9 cellular contexts compared by ENCODE assay signal in the genomic region with DNA sequence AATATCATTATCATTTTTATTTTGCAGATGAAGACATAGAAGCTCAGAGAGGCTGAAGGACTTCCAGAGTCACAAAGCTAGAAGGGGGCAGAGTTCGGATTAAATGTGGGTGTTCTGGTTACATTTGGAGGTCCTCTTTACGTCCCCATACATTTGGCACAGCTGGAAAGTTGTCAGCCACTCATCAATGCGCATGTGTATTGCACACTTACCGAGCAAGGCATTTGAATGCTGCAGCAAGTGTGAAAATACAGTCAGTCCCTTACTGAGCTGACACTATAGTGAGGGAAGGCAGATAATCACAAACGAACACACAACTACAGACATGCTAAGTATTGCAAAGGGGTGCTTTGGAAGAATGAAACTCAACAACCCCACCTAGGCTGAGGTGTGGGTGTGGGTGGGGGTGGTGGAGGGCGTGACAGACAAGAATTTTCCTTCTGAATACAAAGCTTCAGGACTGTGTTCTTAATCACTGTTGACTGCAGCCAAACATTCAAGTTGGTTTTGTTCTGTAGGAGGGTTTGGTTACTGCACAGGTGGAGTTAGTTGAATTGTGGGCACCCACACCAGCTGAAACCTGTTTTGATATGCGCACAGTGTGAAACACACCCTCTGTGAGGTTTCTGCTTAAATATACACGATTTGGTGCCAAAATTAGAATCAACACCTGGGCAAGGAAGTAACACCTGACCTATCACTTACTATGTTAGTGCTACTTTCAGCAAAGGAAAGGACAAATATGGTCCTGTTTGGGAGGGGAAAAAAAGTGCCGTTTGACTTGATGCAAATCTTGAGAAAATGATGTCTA.
DNase-seq lines count a peak whose midpoint lies in the region; ATAC-seq and TF ChIP-seq lines count a peak whose summit lies in the region.
"Had no signal": no experiment of that assay in that cellular context is flagged by ENCODE, and none has a peak within 500 bp of the region (broad histone marks: within the 10 kb centered on the region; RNA-seq: fewer than 3 reads in every experiment).

No MANE protein-coding gene starts in this region.

- H3K4me3 Mint-ChIP-seq in MCF 10A (ENCODE audit: unreplicated experiment), result no peak overlapping the region

- CTCF ChIA-PET in MCF 10A (lab: Yijun Ruan, JAX), result interaction anchor here (0.5 to 1.3 kb wide), 6 partner anchors 22 to 173 kb away, joined by 3 to 5 read pairs (median 4); no protein-coding TSS in a partner anchor

- H3K9me3 ChIP-seq in breast epithelium, result no peaks in the 10 kb centered on the region
- no peaks in the 10 kb centered on the region for H3K9me3 ChIP-seq in left lung

- H3K36me3 ChIP-seq in breast epithelium (no peaks in the 10 kb centered on the region), left lung (no peaks in the 10 kb centered on the region)

- TF ChIP-seq POLR2A in breast epithelium (IDR thresholded peaks at IDR 0.05), result no peak

- H3K4me3 ChIP-seq in breast epithelium, result no peak overlapping the region
- H3K4me3 ChIP-seq in left lung, result no peak overlapping the region

- POLR2A ChIA-PET in MCF 10A (lab: Yijun Ruan, JAX), result interaction anchor here (0.6 to 1.4 kb wide), 4 partner anchors 43 to 98 kb away, joined by 3 to 8 read pairs (median 4); partner anchors contain the start of gene PLAC8

- H3K4me1 ChIP-seq in breast epithelium (no peaks in the 10 kb centered on the region), left lung (peaks cover 0 to 21% of the 10 kb centered on the region in 2 donors)

- H3K27ac ChIP-seq in breast epithelium, result no peak overlapping the region
- H3K27ac ChIP-seq in left lung, result peak overlapping the region in 1 of 2 donors; percentile 30
- H3K27ac ChIP-seq: C4-2B had no signal

- intact Hi-C loops in MCF 10A (cut with micrococcal nuclease) (no loop called here), breast epithelium (cut with DNase I; ENCODE audit: low total_unique reads) (no loop called here), left lung (cut with DNase I) (no loop called here)

- ATAC-seq in HG03354 (IDR thresholded peaks at IDR 0.05; ENCODE audit: poor library complexity, severe bottlenecking, unreplicated experiment) (peak; percentile 93), left lung (peak; percentile 79)
- peak; percentile 74 to 81 for ATAC-seq in activated CD4-positive, CD25-positive, alpha-beta regulatory T cell treated with anti-CD3 and anti-CD28 coated beads, Interleukin-2, amount 50 U/mL, for 24 hours

- DNase-seq in MCF 10A (ENCODE audit: unreplicated experiment), result peak; percentile 44
- DNase-seq in breast epithelium (ENCODE audit: low spot score in 2 of 2), result no peak
- DNase-seq in left lung, result peak in 1 of 2 donors; percentile 43
- no peak for DNase-seq in hypothalamus (lab: John Stamatoyannopoulos, UW)
- no peak for DNase-seq in C1 segment of cervical spinal cord (lab: John Stamatoyannopoulos, UW)
- DNase-seq in nucleus accumbens (lab: John Stamatoyannopoulos, UW), result no peak

- H3K4me1 Mint-ChIP-seq in MCF 10A (ENCODE audit: insufficient read depth, unreplicated experiment), result peaks cover 14% of the 10 kb centered on the region

- peak overlapping the region; percentile 10 for H3K27ac Mint-ChIP-seq in MCF 10A (ENCODE audit: low read depth, unreplicated experiment)

- BruUV-seq in MCF 10A (replicated peaks; lab: Mats Ljungman, UMichigan), result no TSS peak

- H3K36me3 Mint-ChIP-seq in MCF 10A (ENCODE audit: insufficient read depth, unreplicated experiment), result no peaks in the 10 kb centered on the region

- no peak for TF ChIP-seq CTCF in MCF 10A (IDR thresholded peaks at IDR 0.05; ENCODE audit: unreplicated experiment)
- no peak for TF ChIP-seq CTCF in breast epithelium (IDR thresholded peaks at IDR 0.05)
- TF ChIP-seq CTCF in left lung (IDR thresholded peaks at IDR 0.05), result no peak

- H3K27me3 ChIP-seq in breast epithelium (no peaks in the 10 kb centered on the region), left lung (no peaks in the 10 kb centered on the region)

- H3K9me3 Mint-ChIP-seq in MCF 10A (ENCODE audit: unreplicated experiment), result peaks cover 10% of the 10 kb centered on the region

- no peaks in the 10 kb centered on the region for H3K27me3 Mint-ChIP-seq in MCF 10A (ENCODE audit: insufficient read depth, unreplicated experiment)
